ENCODE assay signal across 1 cellular context in genomic region chr2:45370367-45370766, GRCh38.
TF ChIP-seq lines count a peak whose summit lies in the region.

No MANE protein-coding gene starts in this region.

TF ChIP-seq in GM23338, 12 proteins besides CTCF, POLR2A, EP300 and RAD21 (continued from another document):
- TF ChIP-seq ZNF462 (CRISPR knock-in tag; IDR thresholded peaks at IDR 0.05) (no peak), ZNF114 (CRISPR knock-in tag; IDR thresholded peaks at IDR 0.05) (no peak), POLR2AphosphoS5 (IDR thresholded peaks at IDR 0.05; ENCODE audit: low read depth) (no peak), STAT1 (IDR thresholded peaks at IDR 0.05; ENCODE audit: unreplicated experiment) (no peak), REST (IDR thresholded peaks at IDR 0.05; ENCODE audit: unreplicated experiment) (no peak), NANOG (IDR thresholded peaks at IDR 0.05; ENCODE audit: borderline replicate concordance) (no peak), CREB1 (CRISPR knock-in tag; IDR thresholded peaks at IDR 0.05; ENCODE audit: low read depth) (no peak)
TF ChIP-seq in GM23338: peak in this region for 0.
